ENCODE assay signal across 9 cellular contexts in genomic region chr4:110867251-110867960, GRCh38.
A peak's percentile ranks its signal among the peaks of the same experiment; 100 is the strongest.
DNase-seq lines count a peak whose midpoint lies in the region; ATAC-seq and TF ChIP-seq lines count a peak whose summit lies in the region.
"Had no signal": no experiment of that assay in that cellular context is flagged by ENCODE, and none has a peak within 500 bp of the region (broad histone marks: within the 10 kb centered on the region; RNA-seq: fewer than 3 reads in every experiment).

No MANE protein-coding gene starts in this region.

- H3K4me1 ChIP-seq in uterus (no peaks in the 10 kb centered on the region), upper lobe of left lung (no peaks in the 10 kb centered on the region)

- POLR2A ChIA-PET in RWPE1 (lab: Yijun Ruan, JAX; ENCODE audit: low non-redundant PET) = no interaction called here

- intact Hi-C loops in uterus (cut with DNase I; ENCODE audit: low total_unique reads) = no loop called here

- H3K9me3 ChIP-seq in uterus = no peaks in the 10 kb centered on the region
- H3K9me3 ChIP-seq in upper lobe of left lung = no peaks in the 10 kb centered on the region

- in situ Hi-C loops in brain microvascular endothelial cell (cut with HindIII; ENCODE audit: low pct_ligation_motif_present, low sequenced_read_pairs) = no loop called here

- WGBS in upper lobe of left lung, 2 donors = 85% methylated on average over 3 of the region's 3 CpGs

- no peak for TF ChIP-seq POLR2A in uterus (IDR thresholded peaks at IDR 0.05)
- TF ChIP-seq POLR2A in upper lobe of left lung (IDR thresholded peaks at IDR 0.05) = no peak

- no peak for TF ChIP-seq CTCF in RWPE1 (conservative IDR thresholded peaks at IDR 0.05; ENCODE audit: low read depth)
- TF ChIP-seq CTCF in brain microvascular endothelial cell (IDR thresholded peaks at IDR 0.05; ENCODE audit: low read depth, low read length, missing control alignments) = no peak
- no peak for TF ChIP-seq CTCF in uterus (IDR thresholded peaks at IDR 0.05)
- no peak for TF ChIP-seq CTCF in upper lobe of left lung (IDR thresholded peaks at IDR 0.05)

- H3K27me3 ChIP-seq in brain microvascular endothelial cell (replicated peaks) = no peaks in the 10 kb centered on the region
- H3K27me3 ChIP-seq in uterus = no peaks in the 10 kb centered on the region
- no peaks in the 10 kb centered on the region for H3K27me3 ChIP-seq in upper lobe of left lung
- H3K27me3 ChIP-seq: hepatocyte had no signal

- H3K27ac ChIP-seq in RWPE1 (no peak overlapping the region), brain microvascular endothelial cell (no peak overlapping the region), uterus (no peak overlapping the region), upper lobe of left lung (no peak overlapping the region)
- H3K27ac ChIP-seq: hepatocyte had no signal

- no peak overlapping the region for H3K4me3 ChIP-seq in brain microvascular endothelial cell (ENCODE audit: low read depth, low read length)
- H3K4me3 ChIP-seq in uterus = no peak overlapping the region
- no peak overlapping the region for H3K4me3 ChIP-seq in upper lobe of left lung
- H3K4me3 ChIP-seq: hepatocyte had no signal

- CTCF ChIA-PET in RWPE1 (lab: Yijun Ruan, JAX) = no interaction called here

- no peaks in the 10 kb centered on the region for H3K36me3 ChIP-seq in brain microvascular endothelial cell (replicated peaks)
- no peaks in the 10 kb centered on the region for H3K36me3 ChIP-seq in uterus
- H3K36me3 ChIP-seq in upper lobe of left lung = no peaks in the 10 kb centered on the region

- no peak for TF ChIP-seq EP300 in upper lobe of left lung (IDR thresholded peaks at IDR 0.05)

- ATAC-seq in GM18511 (IDR thresholded peaks at IDR 0.05; ENCODE audit: unreplicated experiment) (peak; percentile 73), GM21390 (IDR thresholded peaks at IDR 0.05; ENCODE audit: unreplicated experiment) (peak; percentile 60), HG03025 (IDR thresholded peaks at IDR 0.05; ENCODE audit: low FRiP score, unreplicated experiment) (peak; percentile 58), upper lobe of left lung (ENCODE audit: low FRiP score in 2 of 2) (no peak)

- DNase-seq in RWPE1 (ENCODE audit: low spot score) (peak; percentile 5), brain microvascular endothelial cell (no peak), uterus (no peak), upper lobe of left lung (no peak), DMS153 treated with DMSO at 0.1 percent for 48 hours (lab: John Stamatoyannopoulos, UW; ENCODE audit: unreplicated experiment) (no peak)

Comparison
In these comparisons a context has a peak if more than half of its experiments do, and no peak if none do; other contexts are left out.
1. ATAC-seq: peak in GM18511 (single experiment), GM21390 (single experiment) and HG03025 (single experiment); none in upper lobe of left lung (0 of 2).